Comparison of ENCODE assay signal across 27 cellular contexts in the genomic region with DNA sequence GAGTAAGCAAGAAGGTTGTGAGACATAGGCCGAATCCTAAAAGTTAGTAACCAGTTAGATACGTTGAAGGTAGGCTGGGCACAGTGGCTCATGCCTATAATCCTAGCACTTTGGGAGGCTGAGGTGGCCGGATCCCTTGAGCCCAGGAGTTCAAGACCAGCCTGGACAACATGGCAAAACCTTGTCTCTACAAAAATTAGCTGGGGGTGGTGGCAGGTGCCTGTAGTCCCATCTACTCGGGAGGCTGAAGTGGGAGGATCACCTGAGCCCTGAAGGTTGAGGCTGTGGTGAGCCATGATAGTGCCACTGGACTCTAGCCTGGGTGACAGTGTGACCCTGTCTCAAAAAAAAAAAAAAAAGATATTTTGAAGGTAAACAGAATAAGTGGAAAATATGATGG.
"Had no signal": no experiment of that assay in that cellular context is flagged by ENCODE, and none has a peak within 500 bp of the region (broad histone marks: within the 10 kb centered on the region; RNA-seq: fewer than 3 reads in every experiment).

No MANE protein-coding gene starts in this region.

- DNase-seq: activated B cell treated with CpG ODN at 0.5 μM for 24 hours; activated CD4-positive, alpha-beta T cell treated with anti-CD3 and anti-CD28 coated beads for 1 hour; activated CD4-positive, alpha-beta T cell treated with anti-CD3 and anti-CD28 coated beads, Interleukin-2, amount 10 ng/mL, durations not matched to agents 24 days and 14 days; activated CD4-positive, alpha-beta T cell treated with anti-CD3 and anti-CD28 coated beads, Interleukin-2, amount 50 U/mL, for 48 hours; activated T-cell treated with anti-CD3 and anti-CD28 coated beads for 4 hours; activated T-cell treated with anti-CD3 and anti-CD28 coated beads, Interleukin-2, amount 50 U/mL, for 48 hours; aorta; KG1; NCI-H1092; NCI-H1417; NCI-H1930; NCI-H2171; NCI-H2227 treated with DMSO at 0.1 percent for 48 hours; NCI-H446 treated with DMSO at 0.1 percent for 48 hours; NCI-H526; NCI-H774; OCI-M1; Right ventricle myocardium superior; SJCRH30; SK-N-SH; T-helper 1 cell had no signal

- ATAC-seq: activated T-helper 17 cell treated with anti-CD3 and anti-CD28 coated beads, Interleukin-2, amount 50 U/mL, for 72 hours had no signal

- H3K4me3 Mint-ChIP-seq: activated CD4-positive, alpha-beta T cell treated with anti-CD3 and anti-CD28 coated beads, Interleukin-2, amount 10 ng/mL, durations not matched to agents 24 days and 14 days had no signal

- FAIRE-seq: bronchial epithelial cell had no signal

- H3K36me3 ChIP-seq: Peyer's patch, SJCRH30 had no signal

- H3K9ac ChIP-seq: SK-N-SH had no signal

- H3K4me3 ChIP-seq: Peyer's patch, SJCRH30 had no signal

- H3K9me3 ChIP-seq: Peyer's patch, SJCRH30, SK-N-SH had no signal

- H3K27me3 Mint-ChIP-seq: activated B cell treated with CpG ODN at 0.5 μM for 24 hours; activated naive CD4-positive, alpha-beta T cell treated with anti-CD3 and anti-CD28 coated beads, Interleukin-2, amount 50 U/mL, for 24 hours; activated T-helper 17 cell treated with anti-CD3 and anti-CD28 coated beads, Interleukin-2, amount 50 U/mL, for 72 hours; central memory CD8-positive, alpha-beta T cell; IgD-negative memory B cell had no signal

- H3K9me3 Mint-ChIP-seq: activated B cell treated with CpG ODN at 0.5 μM for 24 hours; activated CD4-positive, alpha-beta T cell treated with anti-CD3 and anti-CD28 coated beads, Interleukin-2, amount 10 ng/mL, durations not matched to agents 24 days and 14 days; activated naive CD4-positive, alpha-beta T cell treated with anti-CD3 and anti-CD28 coated beads, Interleukin-2, amount 50 U/mL, for 24 hours; activated T-helper 17 cell treated with anti-CD3 and anti-CD28 coated beads, Interleukin-2, amount 50 U/mL, for 72 hours; central memory CD8-positive, alpha-beta T cell had no signal

- H3K27ac ChIP-seq: SJCRH30 had no signal

- H3K27me3 ChIP-seq: Peyer's patch, SJCRH30 had no signal
